In genomic region chr12:89160716-89161123, GRCh38 we compare ENCODE assay signal across 8 cellular contexts.
A peak's percentile ranks its signal among the peaks of the same experiment; 100 is the strongest.
DNase-seq lines count a peak whose midpoint lies in the region; ATAC-seq, FAIRE-seq and TF ChIP-seq lines count a peak whose summit lies in the region.
"Had no signal": no experiment of that assay in that cellular context is flagged by ENCODE, and none has a peak within 500 bp of the region (broad histone marks: within the 10 kb centered on the region; RNA-seq: fewer than 3 reads in every experiment).

No MANE protein-coding gene starts in this region.

- DNase-seq in M059J (ENCODE audit: low read depth) (peak; percentile 91), right cardiac atrium (peak; percentile 57 to 80 (median 71)), NCI-H1694 (lab: John Stamatoyannopoulos, UW) (no peak), D721Med (ENCODE audit: insufficient read length, low spot score) (no peak)
- DNase-seq in activated CD8-positive, alpha-beta memory T cell treated with anti-CD3 and anti-CD28 coated beads, Interleukin-2, amount 50 U/mL, for 24 hours (ENCODE audit: extremely low read depth): peak; percentile 17
- DNase-seq in stimulated activated CD8-positive, alpha-beta memory T cell treated with anti-CD3 and anti-CD28 coated beads, Interleukin-12 subunit alpha, Interleukin-12 subunit beta, amount 100 ng/mL, for 24 hours (ENCODE audit: extremely low read depth): peak; percentile 21

- no peaks in the 10 kb centered on the region for H3K27me3 ChIP-seq in right cardiac atrium (ENCODE audit: control insufficient read depth, insufficient read depth)

- TF ChIP-seq CTCF in D721Med (IDR thresholded peaks at IDR 0.05; ENCODE audit: insufficient read depth, missing control alignments): no peak

- no peaks in the 10 kb centered on the region for H3K9me3 ChIP-seq in right cardiac atrium (ENCODE audit: control insufficient read depth, low read length)

- H3K4me1 ChIP-seq in right cardiac atrium (ENCODE audit: control insufficient read depth, insufficient read depth, low read length): peaks cover 5% of the 10 kb centered on the region

- FAIRE-seq in D721Med (lab: Jason Lieb, UNC): no peak

- intact Hi-C loops in right cardiac atrium (cut with DNase I): loop anchor here in 2 of 4 donors (10.0 kb wide), 2 partner anchors 184 to 304 kb away; no protein-coding TSS in a partner anchor

- 36% methylated on average over 5 of the region's 5 CpGs for WGBS in right cardiac atrium

- no peak overlapping the region for H3K4me3 ChIP-seq in right cardiac atrium (ENCODE audit: low read length)

- peak overlapping the region; percentile 32 for H3K27ac ChIP-seq in right cardiac atrium (ENCODE audit: low read length)
- H3K27ac ChIP-seq: KMS-11 had no signal

- ATAC-seq in right cardiac atrium (peak; percentile 68 to 80), HG03432 (IDR thresholded peaks at IDR 0.05; ENCODE audit: unreplicated experiment) (no peak)

Comparison
In these comparisons a context has a peak if more than half of its experiments do, and no peak if none do; other contexts are left out.
1. DNase-seq: peak in M059J (single experiment), activated CD8-positive, alpha-beta memory T cell treated with anti-CD3 and anti-CD28 coated beads, Interleukin-2, amount 50 U/mL, for 24 hours (single experiment), right cardiac atrium (3 of 3) and stimulated activated CD8-positive, alpha-beta memory T cell treated with anti-CD3 and anti-CD28 coated beads, Interleukin-12 subunit alpha, Interleukin-12 subunit beta, amount 100 ng/mL, for 24 hours (single experiment); none in NCI-H1694 (single experiment) and D721Med (single experiment).